Comparison of ENCODE assay signal across 11 cellular contexts in the genomic region with DNA sequence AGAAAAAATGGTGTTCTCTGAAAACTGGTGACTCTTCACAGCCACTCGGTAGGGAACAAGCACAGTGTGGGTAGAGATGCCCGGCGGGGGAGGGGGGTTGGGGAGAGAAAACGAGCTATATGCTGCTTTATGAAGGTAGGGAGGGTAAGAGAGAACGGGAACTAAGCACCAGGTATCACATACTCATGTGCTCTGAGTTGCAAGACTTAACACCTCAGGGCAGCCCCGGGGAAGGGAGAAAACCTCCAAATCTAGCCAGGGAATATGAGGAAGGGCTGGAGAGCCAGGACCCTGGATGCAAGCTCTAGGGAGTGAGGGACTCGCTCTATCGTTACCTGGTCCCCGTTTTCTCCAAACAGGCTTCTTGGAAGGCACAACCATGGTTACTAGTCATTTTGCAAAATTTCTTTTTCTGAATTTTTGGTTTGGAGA. TPM values are rescaled to one million over a fixed set of nuclear protein-coding genes. Genes with fewer than 3 reads are reported as not detected.
DNase-seq lines count a peak whose midpoint lies in the region; ATAC-seq and TF ChIP-seq lines count a peak whose summit lies in the region.
"Had no signal": no experiment of that assay in that cellular context is flagged by ENCODE, and none has a peak within 500 bp of the region (broad histone marks: within the 10 kb centered on the region; RNA-seq: fewer than 3 reads in every experiment).

No MANE protein-coding gene starts in this region.

- peak overlapping the region in 1 of 2 experiments; percentile 78; a peak in 1 of 4 replicates for H3K27ac ChIP-seq in SK-N-SH (ENCODE audit: low read depth in 2 of 2, low read length in 1 of 2)
- H3K27ac ChIP-seq in hepatocyte = peak overlapping the region; percentile 90
- H3K27ac ChIP-seq: neural progenitor cell had no signal

- peaks cover 19% of the 10 kb centered on the region for H3K36me3 Mint-ChIP-seq in stimulated activated effector memory CD8-positive, alpha-beta T cell treated with anti-CD3 and anti-CD28 coated beads, Interleukin-12 subunit alpha, Interleukin-12 subunit beta, amount 100 ng/mL, for 72 hours

- peaks cover 58% of the 10 kb centered on the region for H3K4me1 Mint-ChIP-seq in stimulated activated effector memory CD8-positive, alpha-beta T cell treated with anti-CD3 and anti-CD28 coated beads, Interleukin-12 subunit alpha, Interleukin-12 subunit beta, amount 100 ng/mL, for 72 hours

- H3K9me3 Mint-ChIP-seq in stimulated activated effector memory CD8-positive, alpha-beta T cell treated with anti-CD3 and anti-CD28 coated beads, Interleukin-12 subunit alpha, Interleukin-12 subunit beta, amount 100 ng/mL, for 72 hours = no peaks in the 10 kb centered on the region
- H3K9me3 Mint-ChIP-seq: neural progenitor cell, type B pancreatic cell had no signal

- H2AFZ ChIP-seq in SK-N-SH (ENCODE audit: low read depth) = no peak overlapping the region
- H2AFZ ChIP-seq in hepatocyte = no peak overlapping the region
- H2AFZ ChIP-seq: neural progenitor cell had no signal

- no peak for ATAC-seq in SK-N-SH treated with all-trans-retinoic acid at 6 μM for 48 hours
- no peak for ATAC-seq in stimulated activated effector memory CD8-positive, alpha-beta T cell treated with anti-CD3 and anti-CD28 coated beads, Interleukin-12 subunit alpha, Interleukin-12 subunit beta, amount 100 ng/mL, for 72 hours
- ATAC-seq in GM18870 (IDR thresholded peaks at IDR 0.05; ENCODE audit: unreplicated experiment) = no peak

- H3K9me3 ChIP-seq in SK-N-SH = no peaks in the 10 kb centered on the region
- no peaks in the 10 kb centered on the region for H3K9me3 ChIP-seq in hepatocyte (ENCODE audit: low read depth)

- H3K4me1 ChIP-seq in SK-N-SH (ENCODE audit: control insufficient read depth in 1 of 2, insufficient read depth in 2 of 2, low read depth in 1 of 2, low read length in 1 of 2) = peaks cover 30 to 58% of the 10 kb centered on the region in 2 experiments
- peaks cover 35% of the 10 kb centered on the region for H3K4me1 ChIP-seq in hepatocyte (ENCODE audit: insufficient read depth)

- POLR2A ChIA-PET in SK-N-SH (lab: Yijun Ruan, JAX) = no interaction called here

- no peaks in the 10 kb centered on the region for H3K27me3 ChIP-seq in SK-N-SH (ENCODE audit: insufficient read depth)
- H3K27me3 ChIP-seq in hepatocyte = no peaks in the 10 kb centered on the region
- H3K27me3 ChIP-seq: neural progenitor cell had no signal

- H3K27ac Mint-ChIP-seq in stimulated activated effector memory CD8-positive, alpha-beta T cell treated with anti-CD3 and anti-CD28 coated beads, Interleukin-12 subunit alpha, Interleukin-12 subunit beta, amount 100 ng/mL, for 72 hours = peak overlapping the region; percentile 88
- H3K27ac Mint-ChIP-seq: neural progenitor cell had no signal

- H3K4me2 ChIP-seq in SK-N-SH = peak overlapping the region; percentile 72; the same call in 1 of the 2 replicates
- H3K4me2 ChIP-seq in hepatocyte = no peak overlapping the region
- H3K4me2 ChIP-seq: neural progenitor cell had no signal

- H3K9ac ChIP-seq in SK-N-SH = no peak overlapping the region; the same call in 1 of the 2 replicates
- H3K9ac ChIP-seq: neural progenitor cell had no signal

- 92% methylated on average over 9 of the region's 9 CpGs for whole genome bisulfite sequencing in SK-N-SH (ENCODE audit: low lambda C conversion rate)
- WGBS in hepatocyte (ENCODE audit: low lambda C conversion rate, missing lambda C conversion rate) = 82% methylated on average over 5 of the region's 9 CpGs

- no peaks in the 10 kb centered on the region for H3K36me3 ChIP-seq in SK-N-SH (replicated peaks in 1 of 2; ENCODE audit: control insufficient read depth in 1 of 2, insufficient read depth in 2 of 2, low read length in 1 of 2)
- H3K36me3 ChIP-seq in hepatocyte (replicated peaks; ENCODE audit: insufficient read depth, low read depth) = no peaks in the 10 kb centered on the region
- H3K36me3 ChIP-seq: neural progenitor cell had no signal

- TF ChIP-seq EP300 in SK-N-SH (IDR thresholded peaks at IDR 0.05; ENCODE audit: borderline replicate concordance in 1 of 2, low read depth in 1 of 2, low read length in 1 of 2) = no peak

- H3K9me2 ChIP-seq in SK-N-SH (no peaks in the 10 kb centered on the region), hepatocyte (replicated peaks; ENCODE audit: insufficient read depth) (no peaks in the 10 kb centered on the region)

- H3K79me2 ChIP-seq in SK-N-SH (ENCODE audit: insufficient read depth) (peaks cover 6% of the 10 kb centered on the region; the same call in 1 of the 2 replicates), hepatocyte (peaks cover 3% of the 10 kb centered on the region)

- peak overlapping the region; percentile 77 for H3K4me3 Mint-ChIP-seq in stimulated activated effector memory CD8-positive, alpha-beta T cell treated with anti-CD3 and anti-CD28 coated beads, Interleukin-12 subunit alpha, Interleukin-12 subunit beta, amount 100 ng/mL, for 72 hours
- H3K4me3 Mint-ChIP-seq: neural progenitor cell had no signal

- H3K4me3 ChIP-seq in SK-N-SH (ENCODE audit: low read depth in 2 of 2, low read length in 1 of 2) = no peak overlapping the region
- H3K4me3 ChIP-seq in hepatocyte = no peak overlapping the region
- H3K4me3 ChIP-seq: neural progenitor cell had no signal

- no peak for TF ChIP-seq CTCF in SK-N-SH (IDR thresholded peaks at IDR 0.05)
- no peak for TF ChIP-seq CTCF in hepatocyte (IDR thresholded peaks at IDR 0.05; ENCODE audit: poor library complexity)

- peaks cover 20% of the 10 kb centered on the region for H3F3A ChIP-seq in SK-N-SH (replicated peaks; ENCODE audit: insufficient read depth)

- CTCF ChIA-PET in SK-N-SH (lab: Yijun Ruan, JAX) = interaction anchor here (0.5 to 3.0 kb wide), 9 partner anchors 11 to 154 kb away, joined by 3 to 20 read pairs (median 3); a partner anchor contains a TSS

- DNase-seq in SK-N-SH (no peak), hepatocyte (ENCODE audit: low spot score) (no peak), NCI-H2227 treated with DMSO at 0.1 percent for 48 hours (lab: John Stamatoyannopoulos, UW) (no peak), mucosa of gallbladder (ENCODE audit: low spot score) (no peak)
- peak; percentile 29 for DNase-seq in activated CD4-positive, alpha-beta T cell treated with anti-CD3 and anti-CD28 coated beads, Interleukin-2, amount 50 U/mL, for 1 hour
- no peak for DNase-seq in stimulated activated effector memory CD8-positive, alpha-beta T cell treated with anti-CD3 and anti-CD28 coated beads, Interleukin-12 subunit alpha, Interleukin-12 subunit beta, amount 100 ng/mL, for 72 hours (ENCODE audit: low spot score in 2 of 2)
- DNase-seq: NCI-H2081 had no signal

- no peaks in the 10 kb centered on the region for H4K20me1 ChIP-seq in SK-N-SH (ENCODE audit: insufficient read depth)
- no peaks in the 10 kb centered on the region for H4K20me1 ChIP-seq in hepatocyte (ENCODE audit: insufficient read depth, poor library complexity, severe bottlenecking)

- TF ChIP-seq RAD21 in SK-N-SH (IDR thresholded peaks at IDR 0.05; ENCODE audit: low read length) = no peak

TF ChIP-seq in SK-N-SH, 30 proteins besides CTCF, POLR2A, EP300 and RAD21 (continues in another document):
- TF ChIP-seq YY1 (IDR thresholded peaks at IDR 0.05; ENCODE audit: low read depth) (no peak), NFIC (IDR thresholded peaks at IDR 0.05; ENCODE audit: borderline replicate concordance) (no peak), FOXJ3 (CRISPR knock-in tag; IDR thresholded peaks at IDR 0.05) (no peak)
- TF ChIP-seq, protein P1, sequence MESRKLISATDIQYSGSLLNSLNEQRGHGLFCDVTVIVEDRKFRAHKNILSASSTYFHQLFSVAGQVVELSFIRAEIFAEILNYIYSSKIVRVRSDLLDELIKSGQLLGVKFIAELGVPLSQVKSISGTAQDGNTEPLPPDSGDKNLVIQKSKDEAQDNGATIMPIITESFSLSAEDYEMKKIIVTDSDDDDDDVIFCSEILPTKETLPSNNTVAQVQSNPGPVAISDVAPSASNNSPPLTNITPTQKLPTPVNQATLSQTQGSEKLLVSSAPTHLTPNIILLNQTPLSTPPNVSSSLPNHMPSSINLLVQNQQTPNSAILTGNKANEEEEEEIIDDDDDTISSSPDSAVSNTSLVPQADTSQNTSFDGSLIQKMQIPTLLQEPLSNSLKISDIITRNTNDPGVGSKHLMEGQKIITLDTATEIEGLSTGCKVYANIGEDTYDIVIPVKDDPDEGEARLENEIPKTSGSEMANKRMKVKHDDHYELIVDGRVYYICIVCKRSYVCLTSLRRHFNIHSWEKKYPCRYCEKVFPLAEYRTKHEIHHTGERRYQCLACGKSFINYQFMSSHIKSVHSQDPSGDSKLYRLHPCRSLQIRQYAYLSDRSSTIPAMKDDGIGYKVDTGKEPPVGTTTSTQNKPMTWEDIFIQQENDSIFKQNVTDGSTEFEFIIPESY (IDR thresholded peaks at IDR 0.05; ENCODE audit: borderline replicate concordance, low read depth) = no peak

TF ChIP-seq in SK-N-SH treated with all-trans-retinoic acid at 6 μM for 48 hours, 23 proteins besides CTCF, POLR2A, EP300 and RAD21 (continues in another document):
- TF ChIP-seq, protein P2, sequence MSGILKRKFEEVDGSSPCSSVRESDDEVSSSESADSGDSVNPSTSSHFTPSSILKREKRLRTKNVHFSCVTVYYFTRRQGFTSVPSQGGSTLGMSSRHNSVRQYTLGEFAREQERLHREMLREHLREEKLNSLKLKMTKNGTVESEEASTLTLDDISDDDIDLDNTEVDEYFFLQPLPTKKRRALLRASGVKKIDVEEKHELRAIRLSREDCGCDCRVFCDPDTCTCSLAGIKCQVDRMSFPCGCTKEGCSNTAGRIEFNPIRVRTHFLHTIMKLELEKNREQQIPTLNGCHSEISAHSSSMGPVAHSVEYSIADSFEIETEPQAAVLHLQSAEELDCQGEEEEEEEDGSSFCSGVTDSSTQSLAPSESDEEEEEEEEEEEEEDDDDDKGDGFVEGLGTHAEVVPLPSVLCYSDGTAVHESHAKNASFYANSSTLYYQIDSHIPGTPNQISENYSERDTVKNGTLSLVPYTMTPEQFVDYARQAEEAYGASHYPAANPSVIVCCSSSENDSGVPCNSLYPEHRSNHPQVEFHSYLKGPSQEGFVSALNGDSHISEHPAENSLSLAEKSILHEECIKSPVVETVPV (CRISPR knock-in tag; IDR thresholded peaks at IDR 0.05) = no peak
- no peak for TF ChIP-seq ZNF8 (CRISPR knock-in tag; IDR thresholded peaks at IDR 0.05)
- no peak for TF ChIP-seq ARNTL (CRISPR knock-in tag; IDR thresholded peaks at IDR 0.05; ENCODE audit: borderline replicate concordance, low read depth)
- TF ChIP-seq TOX (CRISPR knock-in tag; IDR thresholded peaks at IDR 0.05; ENCODE audit: borderline replicate concordance) = no peak
- TF ChIP-seq CSDC2 (CRISPR knock-in tag; IDR thresholded peaks at IDR 0.05) = no peak
- TF ChIP-seq SNAI2 (CRISPR knock-in tag; IDR thresholded peaks at IDR 0.05) = no peak

RNA-seq across cellular contexts. Expression of a gene that starts 35.3 kb away (rescaled TPM):
- polyA plus RNA-seq in SK-N-SH (2012; rRNA removed) (3.8 and 6.4 TPM in 2 replicates), hepatocyte (8.2 and 10.2 TPM in 2 replicates)
- 2.1 and 3.1 TPM in 2 replicates for polyA plus RNA-seq in SK-N-SH (2012; cell fraction: cytosol; rRNA removed)
- 13.7 and 15.5 TPM in 2 replicates for polyA plus RNA-seq in SK-N-SH (2012; cell fraction: nucleus; rRNA removed)
- total RNA-seq in hepatocyte (8.8 and 9.4 TPM in 2 replicates), mucosa of gallbladder (20.8 TPM)

RNA-seq across cellular contexts. Expression of a gene that starts 48.4 kb away (rescaled TPM):
- polyA plus RNA-seq in SK-N-SH (2012; rRNA removed) (58.1 and 59.2 TPM in 2 replicates), hepatocyte (72.5 and 72.7 TPM in 2 replicates)
- 39.2 and 51.0 TPM in 2 replicates for polyA plus RNA-seq in SK-N-SH (2012; cell fraction: cytosol; rRNA removed)
- 34.5 and 38.7 TPM in 2 replicates for polyA plus RNA-seq in SK-N-SH (2012; cell fraction: nucleus; rRNA removed)
- total RNA-seq in hepatocyte (49.2 and 56.4 TPM in 2 replicates), mucosa of gallbladder (31.8 TPM)
